In the genomic region with DNA sequence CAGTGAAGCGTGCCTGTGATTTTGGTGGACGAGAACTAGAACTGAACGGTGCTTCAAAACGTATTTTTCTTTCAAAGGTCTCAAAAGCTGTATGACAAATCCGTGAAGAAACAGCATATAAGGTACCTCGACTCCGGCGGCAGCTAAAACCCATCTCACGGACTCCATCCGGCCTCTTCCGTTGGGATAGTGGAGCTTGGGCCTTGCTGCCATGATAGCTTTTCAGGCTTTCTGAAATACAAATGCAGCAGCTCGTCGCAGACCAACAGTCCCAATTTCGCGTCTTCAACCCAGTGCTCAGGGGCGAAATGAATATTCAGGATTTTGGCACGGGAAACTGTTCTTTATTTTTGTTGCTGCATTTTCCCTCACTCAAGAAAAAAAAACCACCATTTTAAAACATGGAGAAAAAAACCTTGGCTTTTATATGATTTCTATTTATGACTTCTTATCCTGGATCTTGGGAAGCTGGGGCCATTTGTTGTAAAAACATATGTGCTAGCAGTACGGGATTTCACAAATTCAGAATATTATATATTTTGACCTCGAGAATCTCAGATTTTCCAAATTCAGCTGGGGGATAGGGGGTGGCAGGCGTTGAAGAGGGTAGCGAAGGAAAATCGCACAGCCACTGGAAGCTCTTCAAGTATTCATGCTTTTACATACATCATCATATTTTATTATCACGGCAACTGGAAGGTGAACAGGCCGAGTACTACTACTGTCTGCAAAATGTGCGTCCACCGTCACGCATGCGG, we compare ENCODE assay signal across 8 cellular contexts.
DNase-seq lines count a peak whose midpoint lies in the region; ATAC-seq and TF ChIP-seq lines count a peak whose summit lies in the region.

No MANE protein-coding gene starts in this region.

- no peaks in the 10 kb centered on the region for H3K9me3 ChIP-seq in HUES48 (ENCODE audit: control insufficient read depth, insufficient read depth, low read length)

- H3K27ac ChIP-seq in HUES48 (ENCODE audit: low read depth, low read length) = peak overlapping the region; percentile 94
- peak overlapping the region; percentile 97 for H3K27ac ChIP-seq in VCaP

- peak overlapping the region; percentile 93 for H3K9ac ChIP-seq in HUES48 (ENCODE audit: low read depth, low read length)

- peak overlapping the region; percentile 95 for H3K4me3 Mint-ChIP-seq in nephron progenitor cell

- peaks cover 5% of the 10 kb centered on the region for H3K27me3 Mint-ChIP-seq in nephron progenitor cell (ENCODE audit: low read depth, poor library complexity)

- H3K9me3 Mint-ChIP-seq in nephron progenitor cell = peaks cover 4% of the 10 kb centered on the region

- H3K36me3 Mint-ChIP-seq in nephron progenitor cell (ENCODE audit: low read depth) = peaks cover 35% of the 10 kb centered on the region

- peaks cover 10% of the 10 kb centered on the region for H3K4me1 ChIP-seq in HUES48 (ENCODE audit: control insufficient read depth, insufficient read depth, low read length)

- peaks cover 39% of the 10 kb centered on the region for H3K4me1 Mint-ChIP-seq in nephron progenitor cell

- in situ Hi-C loops in GM13977 (cut with MboI; ENCODE audit: low pct_unique_long_range_greater_than_20kb, low sequenced_read_pairs, unreplicated experiment) = loop anchor here (10.0 kb wide), 1 partner anchor 61 kb away; no protein-coding TSS in a partner anchor

- no peak for ATAC-seq in HG02763 (IDR thresholded peaks at IDR 0.05; ENCODE audit: unreplicated experiment)

- H3K36me3 ChIP-seq in HUES48 (ENCODE audit: control insufficient read depth, insufficient read depth, low read length) = no peaks in the 10 kb centered on the region; the same call in 1 of the 2 replicates

- TF ChIP-seq CTCF in VCaP (conservative IDR thresholded peaks at IDR 0.05) (no peak), fibroblast of pulmonary artery (IDR thresholded peaks at IDR 0.05; ENCODE audit: low read length, missing control alignments) (no peak), nephron progenitor cell (IDR thresholded peaks at IDR 0.05) (no peak), GM13977 (IDR thresholded peaks at IDR 0.05; ENCODE audit: extremely low read depth, insufficient read depth, missing control alignments) (no peak)

- no peaks in the 10 kb centered on the region for H3K27me3 ChIP-seq in HUES48 (ENCODE audit: control insufficient read depth, insufficient read depth, low read length)

- peak overlapping the region; percentile 82 for H3K4me3 ChIP-seq in HUES48 (ENCODE audit: low read depth, low read length)
- peak overlapping the region; percentile 81 for H3K4me3 ChIP-seq in fibroblast of pulmonary artery (replicated peaks; ENCODE audit: low read depth, low read length)

- peak overlapping the region; percentile 100 for H3K27ac Mint-ChIP-seq in nephron progenitor cell

- peak; percentile 54 to 77 (median 62) for DNase-seq in NCI-H1417 (lab: John Stamatoyannopoulos, UW)
- no peak for DNase-seq in NCI-H1417 treated with DMSO at 0.1 percent for 48 hours (lab: John Stamatoyannopoulos, UW)
- peak; percentile 39 for DNase-seq in fibroblast of pulmonary artery (ENCODE audit: low read depth)
- peak; percentile 19 for DNase-seq in nephron progenitor cell
- DNase-seq in GM13977 (ENCODE audit: low spot score) = no peak

Comparison
In these comparisons a context has a peak if more than half of its experiments do, and no peak if none do; other contexts are left out.
1. DNase-seq: peak in NCI-H1417 (3 of 3), fibroblast of pulmonary artery (single experiment) and nephron progenitor cell (single experiment); none in NCI-H1417 treated with DMSO at 0.1 percent for 48 hours (single experiment) and GM13977 (single experiment).